1 cellular context compared by ENCODE assay signal in the genomic region with DNA sequence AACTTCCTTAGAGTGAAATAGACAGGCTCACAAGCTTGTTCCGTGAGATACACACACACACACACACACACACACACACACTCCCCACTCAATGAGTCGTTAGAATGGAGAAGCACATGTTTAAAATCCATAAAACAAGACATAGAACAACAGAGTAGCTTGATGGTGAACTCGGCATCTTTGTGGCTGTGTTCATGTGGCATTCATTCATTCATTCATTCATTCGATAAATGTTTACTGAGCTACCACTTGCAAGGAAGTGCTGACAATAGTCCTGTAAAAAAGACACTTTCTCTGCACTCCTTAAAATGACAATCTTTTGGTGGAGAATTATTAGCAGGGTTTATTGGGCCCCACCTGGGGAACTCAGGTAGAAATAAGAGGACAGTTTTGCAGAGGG.
TF ChIP-seq lines count a peak whose summit lies in the region.

No MANE protein-coding gene starts in this region.

TF ChIP-seq in GM12878, 131 proteins besides CTCF, POLR2A, EP300 and RAD21:
- peak; percentile 59; the same call in 1 of the 2 replicates for TF ChIP-seq ZNF24 (IDR thresholded peaks at IDR 0.05)
- TF ChIP-seq, protein P1, sequence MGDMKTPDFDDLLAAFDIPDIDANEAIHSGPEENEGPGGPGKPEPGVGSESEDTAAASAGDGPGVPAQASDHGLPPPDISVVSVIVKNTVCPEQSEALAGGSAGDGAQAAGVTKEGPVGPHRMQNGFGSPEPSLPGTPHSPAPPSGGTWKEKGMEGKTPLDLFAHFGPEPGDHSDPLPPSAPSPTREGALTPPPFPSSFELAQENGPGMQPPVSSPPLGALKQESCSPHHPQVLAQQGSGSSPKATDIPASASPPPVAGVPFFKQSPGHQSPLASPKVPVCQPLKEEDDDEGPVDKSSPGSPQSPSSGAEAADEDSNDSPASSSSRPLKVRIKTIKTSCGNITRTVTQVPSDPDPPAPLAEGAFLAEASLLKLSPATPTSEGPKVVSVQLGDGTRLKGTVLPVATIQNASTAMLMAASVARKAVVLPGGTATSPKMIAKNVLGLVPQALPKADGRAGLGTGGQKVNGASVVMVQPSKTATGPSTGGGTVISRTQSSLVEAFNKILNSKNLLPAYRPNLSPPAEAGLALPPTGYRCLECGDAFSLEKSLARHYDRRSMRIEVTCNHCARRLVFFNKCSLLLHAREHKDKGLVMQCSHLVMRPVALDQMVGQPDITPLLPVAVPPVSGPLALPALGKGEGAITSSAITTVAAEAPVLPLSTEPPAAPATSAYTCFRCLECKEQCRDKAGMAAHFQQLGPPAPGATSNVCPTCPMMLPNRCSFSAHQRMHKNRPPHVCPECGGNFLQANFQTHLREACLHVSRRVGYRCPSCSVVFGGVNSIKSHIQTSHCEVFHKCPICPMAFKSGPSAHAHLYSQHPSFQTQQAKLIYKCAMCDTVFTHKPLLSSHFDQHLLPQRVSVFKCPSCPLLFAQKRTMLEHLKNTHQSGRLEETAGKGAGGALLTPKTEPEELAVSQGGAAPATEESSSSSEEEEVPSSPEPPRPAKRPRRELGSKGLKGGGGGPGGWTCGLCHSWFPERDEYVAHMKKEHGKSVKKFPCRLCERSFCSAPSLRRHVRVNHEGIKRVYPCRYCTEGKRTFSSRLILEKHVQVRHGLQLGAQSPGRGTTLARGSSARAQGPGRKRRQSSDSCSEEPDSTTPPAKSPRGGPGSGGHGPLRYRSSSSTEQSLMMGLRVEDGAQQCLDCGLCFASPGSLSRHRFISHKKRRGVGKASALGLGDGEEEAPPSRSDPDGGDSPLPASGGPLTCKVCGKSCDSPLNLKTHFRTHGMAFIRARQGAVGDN (IDR thresholded peaks at IDR 0.05), result no peak
